25 cellular contexts compared by ENCODE assay signal in the genomic region with DNA sequence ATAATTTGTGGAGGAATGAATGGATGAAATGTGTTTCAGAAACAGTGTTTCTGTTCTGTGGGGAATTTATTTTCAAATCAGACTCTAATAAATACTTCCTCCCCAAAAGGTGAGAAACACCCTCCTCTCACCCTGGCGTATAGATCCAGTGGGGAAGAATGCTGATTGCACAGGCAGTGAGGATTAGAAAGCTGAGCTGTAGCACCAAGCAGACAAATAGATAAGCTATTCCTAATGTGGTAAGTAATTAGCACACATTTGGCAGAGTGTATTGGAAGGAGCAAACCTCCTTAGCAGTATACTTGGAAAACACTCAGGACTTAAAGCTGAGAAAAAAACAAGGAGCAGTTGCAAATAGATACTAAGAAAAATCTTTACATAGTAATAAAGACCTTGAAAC. TPM values are rescaled to one million over a fixed set of nuclear protein-coding genes. Genes with fewer than 3 reads are reported as not detected.
DNase-seq lines count a peak whose midpoint lies in the region; ATAC-seq, FAIRE-seq and TF ChIP-seq lines count a peak whose summit lies in the region.
"Had no signal": no experiment of that assay in that cellular context is flagged by ENCODE, and none has a peak within 500 bp of the region (broad histone marks: within the 10 kb centered on the region; RNA-seq: fewer than 3 reads in every experiment).

No MANE protein-coding gene starts in this region.

- H3K79me1 ChIP-seq in mesendoderm (ENCODE audit: low read length) = no peaks in the 10 kb centered on the region

- TF ChIP-seq CTCF in D721Med (IDR thresholded peaks at IDR 0.05; ENCODE audit: insufficient read depth, missing control alignments) (no peak), brain microvascular endothelial cell (IDR thresholded peaks at IDR 0.05; ENCODE audit: low read depth, low read length, missing control alignments) (no peak)

- no peak overlapping the region for H3K9ac ChIP-seq in mesendoderm (ENCODE audit: low read length)
- H3K9ac ChIP-seq: BLaER1 had no signal

- no CpG with 5 or more reads among the region's 1 CpG for WGBS in mesendoderm (ENCODE audit: extremely low coverage, insufficient coverage, low lambda C conversion rate)

- no peak overlapping the region for H2BK5ac ChIP-seq in mesendoderm (ENCODE audit: low read length)

- H3K27ac ChIP-seq in mesendoderm (ENCODE audit: low read depth, low read length) (no peak overlapping the region), brain microvascular endothelial cell (no peak overlapping the region)
- H3K27ac ChIP-seq: BLaER1 had no signal

- no peak for ATAC-seq in GM19395 (IDR thresholded peaks at IDR 0.05; ENCODE audit: unreplicated experiment)
- ATAC-seq: GM12878 had no signal

- H2BK15ac ChIP-seq in mesendoderm (replicated peaks; ENCODE audit: low read depth) = no peak overlapping the region

- no peak overlapping the region for H3K18ac ChIP-seq in mesendoderm (ENCODE audit: low read length)

- H3K4ac ChIP-seq in mesendoderm (ENCODE audit: low read depth, low read length) = no peak overlapping the region

- no peak overlapping the region for H2AK5ac ChIP-seq in mesendoderm (ENCODE audit: low read length)

- no peak overlapping the region for H3K56ac ChIP-seq in mesendoderm (ENCODE audit: low read length)

- H3K4me1 ChIP-seq in mesendoderm (ENCODE audit: control insufficient read depth, low read depth, low read length) = no peaks in the 10 kb centered on the region
- H3K4me1 ChIP-seq: BE2C, BLaER1 had no signal

- DNase-seq in D341Med (ENCODE audit: low spot score) = peak; percentile 52
- DNase-seq in D721Med (ENCODE audit: insufficient read length, low spot score) = no peak
- DNase-seq in mesendoderm = peak; percentile 60
- DNase-seq in brain microvascular endothelial cell = no peak
- DNase-seq: 8988T; ACHN; BE2C; C1 segment of cervical spinal cord; CD4-positive, alpha-beta memory T cell; CD4-positive, CD25-positive, alpha-beta regulatory T cell; CD8-positive, alpha-beta memory T cell; COR-L47; DMS 273 treated with DMSO at 0.1 percent for 48 hours; DMS153; DMS53; DMS79; DND-41; EL; GDM1 had no signal

- H2BK120ac ChIP-seq in mesendoderm (ENCODE audit: low read depth, low read length) = no peak overlapping the region

- FAIRE-seq in D721Med (lab: Jason Lieb, UNC) = peak; percentile 92
- FAIRE-seq: A204.1, GM12878, GM12892, GM18507 had no signal

- H3K4me3 ChIP-seq in mesendoderm (ENCODE audit: low read length) = no peak overlapping the region
- H3K4me3 ChIP-seq in brain microvascular endothelial cell (ENCODE audit: low read depth, low read length) = no peak overlapping the region
- H3K4me3 ChIP-seq: BLaER1, GM12878 had no signal

- no peaks in the 10 kb centered on the region for H3K36me3 ChIP-seq in mesendoderm (ENCODE audit: control insufficient read depth, insufficient read depth, low read length)
- H3K36me3 ChIP-seq in brain microvascular endothelial cell (replicated peaks) = no peaks in the 10 kb centered on the region
- H3K36me3 ChIP-seq: BE2C, BLaER1 had no signal

- in situ Hi-C loops in brain microvascular endothelial cell (cut with HindIII; ENCODE audit: low pct_ligation_motif_present, low sequenced_read_pairs) = no loop called here

- no peak overlapping the region for H4K5ac ChIP-seq in mesendoderm (ENCODE audit: low read length)

- H3K27me3 ChIP-seq in mesendoderm (ENCODE audit: insufficient read depth, low read length, poor library complexity) (no peaks in the 10 kb centered on the region), brain microvascular endothelial cell (replicated peaks) (no peaks in the 10 kb centered on the region)
- H3K27me3 ChIP-seq: BLaER1 had no signal

- H3K79me2 ChIP-seq in mesendoderm (ENCODE audit: control insufficient read depth, insufficient read depth, low read length) = no peaks in the 10 kb centered on the region

- H4K8ac ChIP-seq in mesendoderm (ENCODE audit: low read depth, low read length) = no peak overlapping the region

- no peak overlapping the region for H3K23ac ChIP-seq in mesendoderm (ENCODE audit: low read length)

- no peak overlapping the region for H3K4me2 ChIP-seq in mesendoderm (ENCODE audit: low read length)
- H3K4me2 ChIP-seq: BLaER1 had no signal

RNA-seq across cellular contexts. Expression of a gene that starts 50.8 kb away (rescaled TPM):
- polyA plus RNA-seq in mesendoderm (2013, experiment 1 of 2) = 35.3 TPM
- 35.2 TPM for polyA plus RNA-seq in mesendoderm (2013, experiment 2 of 2)

Comparison
In these comparisons a context has a peak if more than half of its experiments do, and no peak if none do; other contexts are left out.
1. DNase-seq: peak in D341Med (single experiment) and mesendoderm (single experiment); none in D721Med (single experiment) and brain microvascular endothelial cell (single experiment).